Comparison of ENCODE assay signal across 2 cellular contexts in the genomic region with DNA sequence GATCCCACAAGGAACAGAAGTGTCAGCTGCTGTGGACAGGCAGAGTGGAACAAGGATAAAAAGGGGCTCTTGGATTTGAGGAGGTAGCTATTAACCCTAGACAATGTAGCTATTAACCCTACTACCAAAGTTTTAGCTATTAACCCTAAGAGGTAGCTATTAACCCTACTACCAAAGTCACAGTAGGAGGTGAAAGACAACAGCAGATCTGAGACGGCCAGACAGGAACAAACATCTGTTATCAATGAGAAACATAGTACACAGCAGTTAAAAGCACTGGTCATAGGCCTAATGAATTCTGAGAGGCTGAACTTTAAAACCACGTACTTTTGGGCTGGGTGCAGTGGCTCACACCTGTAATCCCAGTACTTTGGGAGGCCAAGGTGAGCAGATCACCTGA.
TF ChIP-seq lines count a peak whose summit lies in the region.

No MANE protein-coding gene starts in this region.

TF ChIP-seq in SK-N-SH treated with all-trans-retinoic acid at 6 μM for 48 hours, 23 proteins besides CTCF, POLR2A, EP300 and RAD21 (continued from another document):
- TF ChIP-seq, protein P1, sequence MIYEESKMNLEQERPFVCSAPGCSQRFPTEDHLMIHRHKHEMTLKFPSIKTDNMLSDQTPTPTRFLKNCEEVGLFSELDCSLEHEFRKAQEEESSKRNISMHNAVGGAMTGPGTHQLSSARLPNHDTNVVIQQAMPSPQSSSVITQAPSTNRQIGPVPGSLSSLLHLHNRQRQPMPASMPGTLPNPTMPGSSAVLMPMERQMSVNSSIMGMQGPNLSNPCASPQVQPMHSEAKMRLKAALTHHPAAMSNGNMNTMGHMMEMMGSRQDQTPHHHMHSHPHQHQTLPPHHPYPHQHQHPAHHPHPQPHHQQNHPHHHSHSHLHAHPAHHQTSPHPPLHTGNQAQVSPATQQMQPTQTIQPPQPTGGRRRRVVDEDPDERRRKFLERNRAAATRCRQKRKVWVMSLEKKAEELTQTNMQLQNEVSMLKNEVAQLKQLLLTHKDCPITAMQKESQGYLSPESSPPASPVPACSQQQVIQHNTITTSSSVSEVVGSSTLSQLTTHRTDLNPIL (CRISPR knock-in tag; IDR thresholded peaks at IDR 0.05; ENCODE audit: low read depth): no peak
- TF ChIP-seq ZFP3 (CRISPR knock-in tag; IDR thresholded peaks at IDR 0.05) (no peak), ESRRG (CRISPR knock-in tag; IDR thresholded peaks at IDR 0.05) (no peak), OSR1 (CRISPR knock-in tag; IDR thresholded peaks at IDR 0.05) (no peak), ZC3H10 (CRISPR knock-in tag; IDR thresholded peaks at IDR 0.05) (no peak), ARNTL (CRISPR knock-in tag; IDR thresholded peaks at IDR 0.05; ENCODE audit: borderline replicate concordance, low read depth) (no peak), ZNF565 (CRISPR knock-in tag; conservative IDR thresholded peaks at IDR 0.05; ENCODE audit: low read depth) (no peak)
- TF ChIP-seq, protein P2, sequence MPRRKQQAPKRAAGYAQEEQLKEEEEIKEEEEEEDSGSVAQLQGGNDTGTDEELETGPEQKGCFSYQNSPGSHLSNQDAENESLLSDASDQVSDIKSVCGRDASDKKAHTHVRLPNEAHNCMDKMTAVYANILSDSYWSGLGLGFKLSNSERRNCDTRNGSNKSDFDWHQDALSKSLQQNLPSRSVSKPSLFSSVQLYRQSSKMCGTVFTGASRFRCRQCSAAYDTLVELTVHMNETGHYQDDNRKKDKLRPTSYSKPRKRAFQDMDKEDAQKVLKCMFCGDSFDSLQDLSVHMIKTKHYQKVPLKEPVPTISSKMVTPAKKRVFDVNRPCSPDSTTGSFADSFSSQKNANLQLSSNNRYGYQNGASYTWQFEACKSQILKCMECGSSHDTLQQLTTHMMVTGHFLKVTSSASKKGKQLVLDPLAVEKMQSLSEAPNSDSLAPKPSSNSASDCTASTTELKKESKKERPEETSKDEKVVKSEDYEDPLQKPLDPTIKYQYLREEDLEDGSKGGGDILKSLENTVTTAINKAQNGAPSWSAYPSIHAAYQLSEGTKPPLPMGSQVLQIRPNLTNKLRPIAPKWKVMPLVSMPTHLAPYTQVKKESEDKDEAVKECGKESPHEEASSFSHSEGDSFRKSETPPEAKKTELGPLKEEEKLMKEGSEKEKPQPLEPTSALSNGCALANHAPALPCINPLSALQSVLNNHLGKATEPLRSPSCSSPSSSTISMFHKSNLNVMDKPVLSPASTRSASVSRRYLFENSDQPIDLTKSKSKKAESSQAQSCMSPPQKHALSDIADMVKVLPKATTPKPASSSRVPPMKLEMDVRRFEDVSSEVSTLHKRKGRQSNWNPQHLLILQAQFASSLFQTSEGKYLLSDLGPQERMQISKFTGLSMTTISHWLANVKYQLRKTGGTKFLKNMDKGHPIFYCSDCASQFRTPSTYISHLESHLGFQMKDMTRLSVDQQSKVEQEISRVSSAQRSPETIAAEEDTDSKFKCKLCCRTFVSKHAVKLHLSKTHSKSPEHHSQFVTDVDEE (CRISPR knock-in tag; IDR thresholded peaks at IDR 0.05): no peak
- TF ChIP-seq, protein P3, sequence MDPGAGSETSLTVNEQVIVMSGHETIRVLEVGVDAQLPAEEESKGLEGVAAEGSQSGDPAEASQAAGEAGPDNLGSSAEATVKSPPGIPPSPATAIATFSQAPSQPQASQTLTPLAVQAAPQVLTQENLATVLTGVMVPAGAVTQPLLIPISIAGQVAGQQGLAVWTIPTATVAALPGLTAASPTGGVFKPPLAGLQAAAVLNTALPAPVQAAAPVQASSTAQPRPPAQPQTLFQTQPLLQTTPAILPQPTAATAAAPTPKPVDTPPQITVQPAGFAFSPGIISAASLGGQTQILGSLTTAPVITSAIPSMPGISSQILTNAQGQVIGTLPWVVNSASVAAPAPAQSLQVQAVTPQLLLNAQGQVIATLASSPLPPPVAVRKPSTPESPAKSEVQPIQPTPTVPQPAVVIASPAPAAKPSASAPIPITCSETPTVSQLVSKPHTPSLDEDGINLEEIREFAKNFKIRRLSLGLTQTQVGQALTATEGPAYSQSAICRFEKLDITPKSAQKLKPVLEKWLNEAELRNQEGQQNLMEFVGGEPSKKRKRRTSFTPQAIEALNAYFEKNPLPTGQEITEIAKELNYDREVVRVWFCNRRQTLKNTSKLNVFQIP (CRISPR knock-in tag; IDR thresholded peaks at IDR 0.05; ENCODE audit: borderline replicate concordance, low read depth): no peak

TF ChIP-seq in K562, 482 proteins besides CTCF, POLR2A, EP300 and RAD21 (continued from another document):
- TF ChIP-seq MEIS2 (IDR thresholded peaks at IDR 0.05; ENCODE audit: partially characterized antibody) (peak; percentile 2), TBL1XR1 (IDR thresholded peaks at IDR 0.05; ENCODE audit: low read length in 2 of 2) (0 out of 4 replicates have a peak, but pooled peaks of 1 of the 2 experiments have one; percentile 40), CBFA2T2 (conservative IDR thresholded peaks at IDR 0.05) (peak; percentile 71), DACH1 (IDR thresholded peaks at IDR 0.05; ENCODE audit: partially characterized antibody) (peak; percentile 78), CREM (IDR thresholded peaks at IDR 0.05; ENCODE audit: low read depth) (no peak), HDAC2 (IDR thresholded peaks at IDR 0.05) (0 out of 2 replicates have a peak, but pooled peaks have one; percentile 20), NCOA1 (IDR thresholded peaks at IDR 0.05; ENCODE audit: low read depth) (no peak), TAL1 (IDR thresholded peaks at IDR 0.05) (peak; percentile 78), MTA2 (IDR thresholded peaks at IDR 0.05; ENCODE audit: low read depth) (peak; percentile 53), ARID1B (IDR thresholded peaks at IDR 0.05) (peak; percentile 87), JUND (IDR thresholded peaks at IDR 0.05; ENCODE audit: borderline replicate concordance, low read depth, low read length) (no peak), JUND (tag; IDR thresholded peaks at IDR 0.05; ENCODE audit: borderline replicate concordance, low read depth, low read length) (peak; percentile 25; the same call in 1 of the 3 replicates), ZNF143 (CRISPR knock-in tag; IDR thresholded peaks at IDR 0.05) (no peak), HLTF (IDR thresholded peaks at IDR 0.05) (no peak), SMAD4 (CRISPR knock-in tag; conservative IDR thresholded peaks at IDR 0.05) (peak; percentile 61; the same call in 1 of the 2 replicates), RCOR1 (IDR thresholded peaks at IDR 0.05; ENCODE audit: borderline replicate concordance in 1 of 2, low read depth in 2 of 2, low read length in 2 of 2) (0 out of 4 replicates have a peak, but pooled peaks of 1 of the 2 experiments have one; percentile 31), KLF10 (CRISPR knock-in tag; IDR thresholded peaks at IDR 0.05) (no peak), POLR2AphosphoS5 (IDR thresholded peaks at IDR 0.05; ENCODE audit: control insufficient read depth, insufficient read depth, low read depth, low read length) (peak; percentile 41; the same call in 1 of the 2 replicates), BCL6 (CRISPR knock-in tag; IDR thresholded peaks at IDR 0.05) (no peak), SMARCA4 (IDR thresholded peaks at IDR 0.05) (peak; percentile 48), ZNF668 (CRISPR knock-in tag; IDR thresholded peaks at IDR 0.05) (no peak), SP2 (IDR thresholded peaks at IDR 0.05; ENCODE audit: extremely low read depth, low read depth, low read length, poor library complexity, severe bottlenecking) (no peak), ZC3H4 (CRISPR knock-in tag; IDR thresholded peaks at IDR 0.05; ENCODE audit: borderline replicate concordance) (no peak), NCOR1 (IDR thresholded peaks at IDR 0.05) (peak; percentile 74), SMARCE1 (IDR thresholded peaks at IDR 0.05) (0 out of 2 replicates have a peak, but pooled peaks have one; percentile 20), TGIF2 (CRISPR knock-in tag; IDR thresholded peaks at IDR 0.05) (no peak), ZNF766 (CRISPR knock-in tag; conservative IDR thresholded peaks at IDR 0.05) (no peak), TCF3 (CRISPR knock-in tag; IDR thresholded peaks at IDR 0.05) (peak; percentile 85), DPF2 (IDR thresholded peaks at IDR 0.05) (peak; percentile 84), EP400 (IDR thresholded peaks at IDR 0.05) (no peak), LARP7 (IDR thresholded peaks at IDR 0.05) (no peak), RFX7 (CRISPR knock-in tag; IDR thresholded peaks at IDR 0.05) (no peak), FOXK2 (conservative IDR thresholded peaks at IDR 0.05 in 1 of 2, IDR thresholded peaks at IDR 0.05 in 1 of 2; ENCODE audit: low read depth in 2 of 2) (peak in 1 of 2 experiments; percentile 23; a peak in 2 of 4 replicates), STAT5A (IDR thresholded peaks at IDR 0.05; ENCODE audit: borderline replicate concordance, low read length) (peak; percentile 41; the same call in 1 of the 2 replicates), CCAR2 (IDR thresholded peaks at IDR 0.05; ENCODE audit: low read depth, low read length) (no peak), FOXA3 (CRISPR knock-in tag; conservative IDR thresholded peaks at IDR 0.05 in 1 of 2, IDR thresholded peaks at IDR 0.05 in 1 of 2) (peak in 1 of 2 experiments; percentile 23; a peak in 1 of 4 replicates), ZEB2 (IDR thresholded peaks at IDR 0.05) (peak; percentile 46; the same call in 1 of the 2 replicates), ELF4 (CRISPR knock-in tag; IDR thresholded peaks at IDR 0.05) (no peak), KDM1A (IDR thresholded peaks at IDR 0.05) (0 out of 4 replicates have a peak, but pooled peaks of 1 of the 2 experiments have one; percentile 6), SRSF7 (optimal IDR thresholded peaks at IDR 0.05; ENCODE audit: low read depth, low read length) (no peak)
- TF ChIP-seq, protein P4, sequence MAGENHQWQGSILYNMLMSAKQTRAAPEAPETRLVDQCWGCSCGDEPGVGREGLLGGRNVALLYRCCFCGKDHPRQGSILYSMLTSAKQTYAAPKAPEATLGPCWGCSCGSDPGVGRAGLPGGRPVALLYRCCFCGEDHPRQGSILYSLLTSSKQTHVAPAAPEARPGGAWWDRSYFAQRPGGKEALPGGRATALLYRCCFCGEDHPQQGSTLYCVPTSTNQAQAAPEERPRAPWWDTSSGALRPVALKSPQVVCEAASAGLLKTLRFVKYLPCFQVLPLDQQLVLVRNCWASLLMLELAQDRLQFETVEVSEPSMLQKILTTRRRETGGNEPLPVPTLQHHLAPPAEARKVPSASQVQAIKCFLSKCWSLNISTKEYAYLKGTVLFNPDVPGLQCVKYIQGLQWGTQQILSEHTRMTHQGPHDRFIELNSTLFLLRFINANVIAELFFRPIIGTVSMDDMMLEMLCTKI (IDR thresholded peaks at IDR 0.05; ENCODE audit: partially characterized antibody): no peak
- TF ChIP-seq, protein P5, sequence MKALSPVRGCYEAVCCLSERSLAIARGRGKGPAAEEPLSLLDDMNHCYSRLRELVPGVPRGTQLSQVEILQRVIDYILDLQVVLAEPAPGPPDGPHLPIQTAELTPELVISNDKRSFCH (CRISPR knock-in tag; IDR thresholded peaks at IDR 0.05): no peak
- TF ChIP-seq, protein P5 (tag; IDR thresholded peaks at IDR 0.05): 0 out of 2 replicates have a peak, but pooled peaks have one; percentile 76
- TF ChIP-seq, protein P6, sequence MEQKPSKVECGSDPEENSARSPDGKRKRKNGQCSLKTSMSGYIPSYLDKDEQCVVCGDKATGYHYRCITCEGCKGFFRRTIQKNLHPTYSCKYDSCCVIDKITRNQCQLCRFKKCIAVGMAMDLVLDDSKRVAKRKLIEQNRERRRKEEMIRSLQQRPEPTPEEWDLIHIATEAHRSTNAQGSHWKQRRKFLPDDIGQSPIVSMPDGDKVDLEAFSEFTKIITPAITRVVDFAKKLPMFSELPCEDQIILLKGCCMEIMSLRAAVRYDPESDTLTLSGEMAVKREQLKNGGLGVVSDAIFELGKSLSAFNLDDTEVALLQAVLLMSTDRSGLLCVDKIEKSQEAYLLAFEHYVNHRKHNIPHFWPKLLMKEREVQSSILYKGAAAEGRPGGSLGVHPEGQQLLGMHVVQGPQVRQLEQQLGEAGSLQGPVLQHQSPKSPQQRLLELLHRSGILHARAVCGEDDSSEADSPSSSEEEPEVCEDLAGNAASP (IDR thresholded peaks at IDR 0.05): no peak
- TF ChIP-seq, protein P7, sequence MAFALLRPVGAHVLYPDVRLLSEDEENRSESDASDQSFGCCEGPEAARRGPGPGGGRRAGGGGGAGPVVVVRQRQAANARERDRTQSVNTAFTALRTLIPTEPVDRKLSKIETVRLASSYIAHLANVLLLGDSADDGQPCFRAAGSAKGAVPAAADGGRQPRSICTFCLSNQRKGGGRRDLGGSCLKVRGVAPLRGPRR (CRISPR knock-in tag; IDR thresholded peaks at IDR 0.05): no peak
- TF ChIP-seq, protein P8, sequence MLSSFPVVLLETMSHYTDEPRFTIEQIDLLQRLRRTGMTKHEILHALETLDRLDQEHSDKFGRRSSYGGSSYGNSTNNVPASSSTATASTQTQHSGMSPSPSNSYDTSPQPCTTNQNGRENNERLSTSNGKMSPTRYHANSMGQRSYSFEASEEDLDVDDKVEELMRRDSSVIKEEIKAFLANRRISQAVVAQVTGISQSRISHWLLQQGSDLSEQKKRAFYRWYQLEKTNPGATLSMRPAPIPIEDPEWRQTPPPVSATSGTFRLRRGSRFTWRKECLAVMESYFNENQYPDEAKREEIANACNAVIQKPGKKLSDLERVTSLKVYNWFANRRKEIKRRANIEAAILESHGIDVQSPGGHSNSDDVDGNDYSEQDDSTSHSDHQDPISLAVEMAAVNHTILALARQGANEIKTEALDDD (IDR thresholded peaks at IDR 0.05): peak; percentile 64; the same call in 1 of the 2 replicates
- TF ChIP-seq, protein P9, sequence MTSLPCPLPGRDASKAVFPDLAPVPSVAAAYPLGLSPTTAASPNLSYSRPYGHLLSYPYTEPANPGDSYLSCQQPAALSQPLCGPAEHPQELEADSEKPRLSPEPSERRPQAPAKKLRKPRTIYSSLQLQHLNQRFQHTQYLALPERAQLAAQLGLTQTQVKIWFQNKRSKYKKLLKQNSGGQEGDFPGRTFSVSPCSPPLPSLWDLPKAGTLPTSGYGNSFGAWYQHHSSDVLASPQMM (CRISPR knock-in tag; IDR thresholded peaks at IDR 0.05): no peak
- TF ChIP-seq, protein P10, sequence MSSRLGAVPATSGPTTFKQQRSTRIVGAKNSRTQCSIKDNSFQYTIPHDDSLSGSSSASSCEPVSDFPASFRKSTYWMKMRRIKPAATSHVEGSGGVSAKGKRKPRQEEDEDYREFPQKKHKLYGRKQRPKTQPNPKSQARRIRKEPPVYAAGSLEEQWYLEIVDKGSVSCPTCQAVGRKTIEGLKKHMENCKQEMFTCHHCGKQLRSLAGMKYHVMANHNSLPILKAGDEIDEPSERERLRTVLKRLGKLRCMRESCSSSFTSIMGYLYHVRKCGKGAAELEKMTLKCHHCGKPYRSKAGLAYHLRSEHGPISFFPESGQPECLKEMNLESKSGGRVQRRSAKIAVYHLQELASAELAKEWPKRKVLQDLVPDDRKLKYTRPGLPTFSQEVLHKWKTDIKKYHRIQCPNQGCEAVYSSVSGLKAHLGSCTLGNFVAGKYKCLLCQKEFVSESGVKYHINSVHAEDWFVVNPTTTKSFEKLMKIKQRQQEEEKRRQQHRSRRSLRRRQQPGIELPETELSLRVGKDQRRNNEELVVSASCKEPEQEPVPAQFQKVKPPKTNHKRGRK (tag; IDR thresholded peaks at IDR 0.05): no peak
